ENCODE assay signal across 1 cellular context in the genomic region with DNA sequence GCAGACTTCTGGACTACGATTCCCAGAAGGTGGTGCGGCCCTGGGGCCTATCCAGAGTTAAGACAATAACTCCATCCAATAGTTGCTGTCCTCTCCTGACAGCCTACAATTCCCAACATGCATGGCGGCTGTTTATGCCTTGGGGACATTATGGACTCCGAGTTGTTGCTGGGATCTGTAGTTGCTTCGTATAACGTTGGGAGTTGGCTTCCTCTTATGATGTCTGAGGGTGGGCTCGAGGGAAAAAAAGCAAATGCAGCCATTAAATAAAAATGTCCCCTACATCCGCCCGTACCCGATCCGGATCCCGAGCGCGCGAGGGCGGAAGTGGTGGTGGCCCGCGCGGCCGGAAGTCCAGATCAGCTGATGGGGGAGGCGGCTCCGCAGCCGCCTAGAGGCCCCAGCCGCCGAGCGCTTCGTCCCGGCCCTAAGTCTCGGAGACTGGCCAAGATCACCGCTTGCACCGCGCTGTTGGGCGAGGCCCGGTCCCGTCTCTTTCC.
TF ChIP-seq lines count a peak whose summit lies in the region.

A gene with protein sequence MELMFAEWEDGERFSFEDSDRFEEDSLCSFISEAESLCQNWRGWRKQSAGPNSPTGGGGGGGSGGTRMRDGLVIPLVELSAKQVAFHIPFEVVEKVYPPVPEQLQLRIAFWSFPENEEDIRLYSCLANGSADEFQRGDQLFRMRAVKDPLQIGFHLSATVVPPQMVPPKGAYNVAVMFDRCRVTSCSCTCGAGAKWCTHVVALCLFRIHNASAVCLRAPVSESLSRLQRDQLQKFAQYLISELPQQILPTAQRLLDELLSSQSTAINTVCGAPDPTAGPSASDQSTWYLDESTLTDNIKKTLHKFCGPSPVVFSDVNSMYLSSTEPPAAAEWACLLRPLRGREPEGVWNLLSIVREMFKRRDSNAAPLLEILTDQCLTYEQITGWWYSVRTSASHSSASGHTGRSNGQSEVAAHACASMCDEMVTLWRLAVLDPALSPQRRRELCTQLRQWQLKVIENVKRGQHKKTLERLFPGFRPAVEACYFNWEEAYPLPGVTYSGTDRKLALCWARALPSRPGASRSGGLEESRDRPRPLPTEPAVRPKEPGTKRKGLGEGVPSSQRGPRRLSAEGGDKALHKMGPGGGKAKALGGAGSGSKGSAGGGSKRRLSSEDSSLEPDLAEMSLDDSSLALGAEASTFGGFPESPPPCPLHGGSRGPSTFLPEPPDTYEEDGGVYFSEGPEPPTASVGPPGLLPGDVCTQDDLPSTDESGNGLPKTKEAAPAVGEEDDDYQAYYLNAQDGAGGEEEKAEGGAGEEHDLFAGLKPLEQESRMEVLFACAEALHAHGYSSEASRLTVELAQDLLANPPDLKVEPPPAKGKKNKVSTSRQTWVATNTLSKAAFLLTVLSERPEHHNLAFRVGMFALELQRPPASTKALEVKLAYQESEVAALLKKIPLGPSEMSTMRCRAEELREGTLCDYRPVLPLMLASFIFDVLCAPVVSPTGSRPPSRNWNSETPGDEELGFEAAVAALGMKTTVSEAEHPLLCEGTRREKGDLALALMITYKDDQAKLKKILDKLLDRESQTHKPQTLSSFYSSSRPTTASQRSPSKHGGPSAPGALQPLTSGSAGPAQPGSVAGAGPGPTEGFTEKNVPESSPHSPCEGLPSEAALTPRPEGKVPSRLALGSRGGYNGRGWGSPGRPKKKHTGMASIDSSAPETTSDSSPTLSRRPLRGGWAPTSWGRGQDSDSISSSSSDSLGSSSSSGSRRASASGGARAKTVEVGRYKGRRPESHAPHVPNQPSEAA (N-terminal part only) (plus strand): TSS at position 386 of the 500 bp plus-strand sequence. CDS start 273 bp downstream, outside the sequence.

TF ChIP-seq in HepG2, 621 proteins besides CTCF, POLR2A, EP300 and RAD21 (continued from another document and continues in another):
- TF ChIP-seq NFAT5 (CRISPR knock-in tag; IDR thresholded peaks at IDR 0.05) (no peak), ZNF652 (CRISPR knock-in tag; IDR thresholded peaks at IDR 0.05; ENCODE audit: borderline replicate concordance, low read depth) (no peak), SIN3B (IDR thresholded peaks at IDR 0.05; ENCODE audit: low read length) (peak; percentile 67; the same call in 1 of the 2 replicates), RCOR2 (CRISPR knock-in tag; IDR thresholded peaks at IDR 0.05) (no peak), RFXAP (CRISPR knock-in tag; IDR thresholded peaks at IDR 0.05; ENCODE audit: borderline replicate concordance) (0 out of 2 replicates have a peak, but pooled peaks have one; percentile 53), CEBPZ (IDR thresholded peaks at IDR 0.05; ENCODE audit: low read length) (no peak), ZFP1 (CRISPR knock-in tag; IDR thresholded peaks at IDR 0.05) (no peak), RORA (CRISPR knock-in tag; IDR thresholded peaks at IDR 0.05) (no peak), ZGPAT (CRISPR knock-in tag; IDR thresholded peaks at IDR 0.05) (0 out of 2 replicates have a peak, but pooled peaks have one; percentile 20), ZNF451 (CRISPR knock-in tag; IDR thresholded peaks at IDR 0.05) (no peak), CAMTA2 (CRISPR knock-in tag; IDR thresholded peaks at IDR 0.05; ENCODE audit: borderline replicate concordance) (no peak)
- TF ChIP-seq, protein P1, sequence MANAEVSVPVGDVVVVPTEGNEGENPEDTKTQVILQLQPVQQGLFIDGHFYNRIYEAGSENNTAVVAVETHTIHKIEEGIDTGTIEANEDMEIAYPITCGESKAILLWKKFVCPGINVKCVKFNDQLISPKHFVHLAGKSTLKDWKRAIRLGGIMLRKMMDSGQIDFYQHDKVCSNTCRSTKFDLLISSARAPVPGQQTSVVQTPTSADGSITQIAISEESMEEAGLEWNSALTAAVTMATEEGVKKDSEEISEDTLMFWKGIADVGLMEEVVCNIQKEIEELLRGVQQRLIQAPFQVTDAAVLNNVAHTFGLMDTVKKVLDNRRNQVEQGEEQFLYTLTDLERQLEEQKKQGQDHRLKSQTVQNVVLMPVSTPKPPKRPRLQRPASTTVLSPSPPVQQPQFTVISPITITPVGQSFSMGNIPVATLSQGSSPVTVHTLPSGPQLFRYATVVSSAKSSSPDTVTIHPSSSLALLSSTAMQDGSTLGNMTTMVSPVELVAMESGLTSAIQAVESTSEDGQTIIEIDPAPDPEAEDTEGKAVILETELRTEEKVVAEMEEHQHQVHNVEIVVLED (CRISPR knock-in tag; IDR thresholded peaks at IDR 0.05; ENCODE audit: borderline replicate concordance), result peak; percentile 69; the same call in 1 of the 2 replicates
- TF ChIP-seq, protein P2, sequence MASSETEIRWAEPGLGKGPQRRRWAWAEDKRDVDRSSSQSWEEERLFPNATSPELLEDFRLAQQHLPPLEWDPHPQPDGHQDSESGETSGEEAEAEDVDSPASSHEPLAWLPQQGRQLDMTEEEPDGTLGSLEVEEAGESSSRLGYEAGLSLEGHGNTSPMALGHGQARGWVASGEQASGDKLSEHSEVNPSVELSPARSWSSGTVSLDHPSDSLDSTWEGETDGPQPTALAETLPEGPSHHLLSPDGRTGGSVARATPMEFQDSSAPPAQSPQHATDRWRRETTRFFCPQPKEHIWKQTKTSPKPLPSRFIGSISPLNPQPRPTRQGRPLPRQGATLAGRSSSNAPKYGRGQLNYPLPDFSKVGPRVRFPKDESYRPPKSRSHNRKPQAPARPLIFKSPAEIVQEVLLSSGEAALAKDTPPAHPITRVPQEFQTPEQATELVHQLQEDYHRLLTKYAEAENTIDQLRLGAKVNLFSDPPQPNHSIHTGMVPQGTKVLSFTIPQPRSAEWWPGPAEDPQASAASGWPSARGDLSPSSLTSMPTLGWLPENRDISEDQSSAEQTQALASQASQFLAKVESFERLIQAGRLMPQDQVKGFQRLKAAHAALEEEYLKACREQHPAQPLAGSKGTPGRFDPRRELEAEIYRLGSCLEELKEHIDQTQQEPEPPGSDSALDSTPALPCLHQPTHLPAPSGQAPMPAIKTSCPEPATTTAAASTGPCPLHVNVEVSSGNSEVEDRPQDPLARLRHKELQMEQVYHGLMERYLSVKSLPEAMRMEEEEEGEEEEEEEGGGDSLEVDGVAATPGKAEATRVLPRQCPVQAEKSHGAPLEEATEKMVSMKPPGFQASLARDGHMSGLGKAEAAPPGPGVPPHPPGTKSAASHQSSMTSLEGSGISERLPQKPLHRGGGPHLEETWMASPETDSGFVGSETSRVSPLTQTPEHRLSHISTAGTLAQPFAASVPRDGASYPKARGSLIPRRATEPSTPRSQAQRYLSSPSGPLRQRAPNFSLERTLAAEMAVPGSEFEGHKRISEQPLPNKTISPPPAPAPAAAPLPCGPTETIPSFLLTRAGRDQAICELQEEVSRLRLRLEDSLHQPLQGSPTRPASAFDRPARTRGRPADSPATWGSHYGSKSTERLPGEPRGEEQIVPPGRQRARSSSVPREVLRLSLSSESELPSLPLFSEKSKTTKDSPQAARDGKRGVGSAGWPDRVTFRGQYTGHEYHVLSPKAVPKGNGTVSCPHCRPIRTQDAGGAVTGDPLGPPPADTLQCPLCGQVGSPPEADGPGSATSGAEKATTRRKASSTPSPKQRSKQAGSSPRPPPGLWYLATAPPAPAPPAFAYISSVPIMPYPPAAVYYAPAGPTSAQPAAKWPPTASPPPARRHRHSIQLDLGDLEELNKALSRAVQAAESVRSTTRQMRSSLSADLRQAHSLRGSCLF (CRISPR knock-in tag; IDR thresholded peaks at IDR 0.05; ENCODE audit: borderline replicate concordance), result no peak
- TF ChIP-seq, protein P3, sequence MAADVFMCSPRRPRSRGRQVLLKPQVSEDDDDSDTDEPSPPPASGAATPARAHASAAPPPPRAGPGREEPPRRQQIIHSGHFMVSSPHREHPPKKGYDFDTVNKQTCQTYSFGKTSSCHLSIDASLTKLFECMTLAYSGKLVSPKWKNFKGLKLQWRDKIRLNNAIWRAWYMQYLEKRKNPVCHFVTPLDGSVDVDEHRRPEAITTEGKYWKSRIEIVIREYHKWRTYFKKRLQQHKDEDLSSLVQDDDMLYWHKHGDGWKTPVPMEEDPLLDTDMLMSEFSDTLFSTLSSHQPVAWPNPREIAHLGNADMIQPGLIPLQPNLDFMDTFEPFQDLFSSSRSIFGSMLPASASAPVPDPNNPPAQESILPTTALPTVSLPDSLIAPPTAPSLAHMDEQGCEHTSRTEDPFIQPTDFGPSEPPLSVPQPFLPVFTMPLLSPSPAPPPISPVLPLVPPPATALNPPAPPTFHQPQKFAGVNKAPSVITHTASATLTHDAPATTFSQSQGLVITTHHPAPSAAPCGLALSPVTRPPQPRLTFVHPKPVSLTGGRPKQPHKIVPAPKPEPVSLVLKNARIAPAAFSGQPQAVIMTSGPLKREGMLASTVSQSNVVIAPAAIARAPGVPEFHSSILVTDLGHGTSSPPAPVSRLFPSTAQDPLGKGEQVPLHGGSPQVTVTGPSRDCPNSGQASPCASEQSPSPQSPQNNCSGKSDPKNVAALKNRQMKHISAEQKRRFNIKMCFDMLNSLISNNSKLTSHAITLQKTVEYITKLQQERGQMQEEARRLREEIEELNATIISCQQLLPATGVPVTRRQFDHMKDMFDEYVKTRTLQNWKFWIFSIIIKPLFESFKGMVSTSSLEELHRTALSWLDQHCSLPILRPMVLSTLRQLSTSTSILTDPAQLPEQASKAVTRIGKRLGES (CRISPR knock-in tag; IDR thresholded peaks at IDR 0.05; ENCODE audit: borderline replicate concordance), result no peak
